ENCODE assay signal across 13 cellular contexts in genomic region chr17:36942031-36942599, GRCh38. TPM values are rescaled to one million over a fixed set of nuclear protein-coding genes. Genes with fewer than 3 reads are reported as not detected.
DNase-seq lines count a peak whose midpoint lies in the region; ATAC-seq and TF ChIP-seq lines count a peak whose summit lies in the region.
"Had no signal": no experiment of that assay in that cellular context is flagged by ENCODE, and none has a peak within 500 bp of the region (broad histone marks: within the 10 kb centered on the region; RNA-seq: fewer than 3 reads in every experiment).

No MANE protein-coding gene starts in this region.

- H3K27me3 ChIP-seq in Caco-2 (replicated peaks; ENCODE audit: control insufficient read depth, insufficient read depth, low read length): peaks cover 13% of the 10 kb centered on the region

- H3K27me3 Mint-ChIP-seq in CD14-positive monocyte (ENCODE audit: low read depth in 3 of 3): peaks cover 96 to 100% (median 98%) of the 10 kb centered on the region in 3 donors
- H3K27me3 Mint-ChIP-seq in endothelial cell (ENCODE audit: unreplicated experiment): peaks cover 39% of the 10 kb centered on the region
- peaks cover 66 to 81% of the 10 kb centered on the region in 2 donors for H3K27me3 Mint-ChIP-seq in natural killer cell (ENCODE audit: low read depth in 2 of 2)
- peaks cover 79% of the 10 kb centered on the region for H3K27me3 Mint-ChIP-seq in HFFc6 (ENCODE audit: insufficient read depth)
- H3K27me3 Mint-ChIP-seq in Caco-2 (ENCODE audit: insufficient read depth, unreplicated experiment): peaks cover 31% of the 10 kb centered on the region

- DNase-seq in CD14-positive monocyte (ENCODE audit: low spot score) (no peak), HFF-Myc (ENCODE audit: extremely low read depth, low read depth) (no peak), endothelial cell (ENCODE audit: low spot score) (no peak), natural killer cell (no peak), HFFc6 (no peak), T-helper 9 cell (no peak), Caco-2 (no peak)
- DNase-seq: activated CD4-positive, alpha-beta T cell treated with anti-CD3 and anti-CD28 coated beads for 48 hours; OCI-M1; uterus had no signal

- peaks cover 15 to 23% of the 10 kb centered on the region in 2 donors for H3K36me3 Mint-ChIP-seq in CD14-positive monocyte
- H3K36me3 Mint-ChIP-seq in endothelial cell (ENCODE audit: low read depth, unreplicated experiment): peaks cover 4% of the 10 kb centered on the region
- no peaks in the 10 kb centered on the region for H3K36me3 Mint-ChIP-seq in natural killer cell
- no peaks in the 10 kb centered on the region for H3K36me3 Mint-ChIP-seq in HFFc6 (ENCODE audit: low read depth)
- H3K36me3 Mint-ChIP-seq in Caco-2 (ENCODE audit: insufficient read depth, unreplicated experiment): peaks cover 5% of the 10 kb centered on the region

- H3K4me3 Mint-ChIP-seq in CD14-positive monocyte (peak overlapping the region; percentile 45 to 76), endothelial cell (ENCODE audit: unreplicated experiment) (peak overlapping the region; percentile 15), natural killer cell (peak overlapping the region; percentile 56), HFFc6 (no peak overlapping the region), Caco-2 (ENCODE audit: unreplicated experiment) (no peak overlapping the region)

- intact Hi-C loops in CD14-positive monocyte (cut with micrococcal nuclease): loop anchor here in 1 of 2 donors (10.0 kb wide), 1 partner anchor 337 kb away; the partner anchor contains the start of gene MRM1
- intact Hi-C loops in natural killer cell (cut with micrococcal nuclease): loop anchor here (10.0 kb wide), 2 partner anchors 217 to 1067 kb away; no protein-coding TSS in a partner anchor
- intact Hi-C loops in Caco-2 (cut with micrococcal nuclease; ENCODE audit: unreplicated experiment): no loop called here

- POLR2A ChIA-PET in Caco-2 (lab: Charles Lee): no interaction called here

- H3K4me1 ChIP-seq in Caco-2: no peaks in the 10 kb centered on the region; the same call in 1 of the 2 replicates

- H3K9me3 Mint-ChIP-seq in CD14-positive monocyte (peaks cover 0 to 62% (median 28%) of the 10 kb centered on the region in 7 donors), endothelial cell (ENCODE audit: unreplicated experiment) (no peaks in the 10 kb centered on the region), natural killer cell (no peaks in the 10 kb centered on the region), HFFc6 (0 out of 2 replicates have a peak, but pooled peaks cover 3% of the 10 kb centered on the region), Caco-2 (ENCODE audit: unreplicated experiment) (no peaks in the 10 kb centered on the region)

- H3K4me3 ChIP-seq in HFF-Myc (replicated peaks; ENCODE audit: low read depth, low read length) (0 out of 2 replicates have a peak overlapping the region, but pooled peaks have one; percentile 8), Caco-2 (ENCODE audit: low read depth, low read length) (no peak overlapping the region)
- H3K4me3 ChIP-seq: uterus had no signal

- CTCF ChIA-PET in Caco-2 (lab: Charles Lee): no interaction called here

- H3K36me3 ChIP-seq in Caco-2 (ENCODE audit: control insufficient read depth, insufficient read depth, low read length): no peaks in the 10 kb centered on the region
- H3K36me3 ChIP-seq: uterus had no signal

- TF ChIP-seq CTCF in CD14-positive monocyte (IDR thresholded peaks at IDR 0.05): no peak
- no peak for TF ChIP-seq CTCF in HFF-Myc (IDR thresholded peaks at IDR 0.05; ENCODE audit: low read depth, low read length, missing control alignments)
- TF ChIP-seq CTCF in endothelial cell (IDR thresholded peaks at IDR 0.05; ENCODE audit: unreplicated experiment): no peak
- TF ChIP-seq CTCF in natural killer cell (IDR thresholded peaks at IDR 0.05): no peak
- TF ChIP-seq CTCF in HFFc6 (IDR thresholded peaks at IDR 0.05): no peak
- TF ChIP-seq CTCF in Caco-2 (IDR thresholded peaks at IDR 0.05; ENCODE audit: insufficient read depth in 1 of 2, low read depth in 1 of 2, low read length in 1 of 2, severe bottlenecking in 1 of 2, unreplicated experiment in 1 of 2): no peak

- H3K9me3 ChIP-seq in Caco-2: no peaks in the 10 kb centered on the region
- H3K9me3 ChIP-seq: uterus had no signal

- peaks cover 42% of the 10 kb centered on the region for H3K4me1 Mint-ChIP-seq in CD14-positive monocyte
- peaks cover 24% of the 10 kb centered on the region for H3K4me1 Mint-ChIP-seq in endothelial cell (ENCODE audit: unreplicated experiment)
- H3K4me1 Mint-ChIP-seq in natural killer cell: peaks cover 24 to 40% of the 10 kb centered on the region in 2 donors
- 0 out of 2 replicates have a peak, but pooled peaks cover 6% of the 10 kb centered on the region for H3K4me1 Mint-ChIP-seq in HFFc6 (ENCODE audit: low read depth)
- H3K4me1 Mint-ChIP-seq in Caco-2 (ENCODE audit: low read depth, unreplicated experiment): peaks cover 6% of the 10 kb centered on the region

- no TSS peak for BruUV-seq in Caco-2 (replicated peaks; lab: Mats Ljungman, UMichigan)

- no peak overlapping the region for H3K27ac Mint-ChIP-seq in CD14-positive monocyte
- no peak overlapping the region for H3K27ac Mint-ChIP-seq in endothelial cell (ENCODE audit: unreplicated experiment)
- peak overlapping the region in 1 of 2 donors; percentile 22 for H3K27ac Mint-ChIP-seq in natural killer cell
- no peak overlapping the region for H3K27ac Mint-ChIP-seq in HFFc6
- H3K27ac Mint-ChIP-seq in Caco-2 (ENCODE audit: unreplicated experiment): no peak overlapping the region

- ATAC-seq in natural killer cell (peak; percentile 16 to 23 (median 19)), GM19328 (IDR thresholded peaks at IDR 0.05; ENCODE audit: unreplicated experiment) (no peak)

RNA-seq across cellular contexts. Expression of gene LHX1, which starts 4.8 kb away (rescaled TPM):
- polyA plus RNA-seq in CD14-positive monocyte: not detected
- 4.5 TPM for total RNA-seq in endothelial cell (ENCODE audit: unreplicated experiment)
- total RNA-seq in natural killer cell: not detected
- under 1 TPM in 1 of 6 experiments, not detected in 5; 0.13 TPM for total RNA-seq in HFFc6 (2021; fragmentation: NEBNext Ultra II Directional; extraction: Animal tissue kit (Norgen Biotek cat#: 25700))
- total RNA-seq in Caco-2 (2022): 0.37 TPM in 1 of 2 replicates, not detected in the other
- total RNA-seq: chondrocyte, liver had no signal
- polyA plus RNA-seq: liver had no signal

RNA-seq across cellular contexts. Expression of gene AATF, which starts 6.6 kb away (rescaled TPM):
- 10 to 100 TPM; 41.1 to 57.9 TPM for polyA plus RNA-seq in CD14-positive monocyte
- total RNA-seq in endothelial cell (ENCODE audit: unreplicated experiment) (25.0 TPM), natural killer cell (10 to 100 TPM; 60.1 to 67.2 (median 63.2) TPM), Caco-2 (2022) (81.7 and 87.6 TPM in 2 replicates)
- 10 to 100 TPM; 45.1 to 57.1 (median 52.7) TPM for total RNA-seq in HFFc6 (2021; fragmentation: NEBNext Ultra II Directional; extraction: Animal tissue kit (Norgen Biotek cat#: 25700))

Comparison
In these comparisons a context has a peak if more than half of its experiments do, and no peak if none do; other contexts are left out.
1. H3K4me3 Mint-ChIP-seq: peak in CD14-positive monocyte (2 of 2), endothelial cell (single experiment) and natural killer cell (single experiment); none in HFFc6 (single experiment) and Caco-2 (single experiment).